Comparison of ENCODE assay signal across 1 cellular context in the genomic region with DNA sequence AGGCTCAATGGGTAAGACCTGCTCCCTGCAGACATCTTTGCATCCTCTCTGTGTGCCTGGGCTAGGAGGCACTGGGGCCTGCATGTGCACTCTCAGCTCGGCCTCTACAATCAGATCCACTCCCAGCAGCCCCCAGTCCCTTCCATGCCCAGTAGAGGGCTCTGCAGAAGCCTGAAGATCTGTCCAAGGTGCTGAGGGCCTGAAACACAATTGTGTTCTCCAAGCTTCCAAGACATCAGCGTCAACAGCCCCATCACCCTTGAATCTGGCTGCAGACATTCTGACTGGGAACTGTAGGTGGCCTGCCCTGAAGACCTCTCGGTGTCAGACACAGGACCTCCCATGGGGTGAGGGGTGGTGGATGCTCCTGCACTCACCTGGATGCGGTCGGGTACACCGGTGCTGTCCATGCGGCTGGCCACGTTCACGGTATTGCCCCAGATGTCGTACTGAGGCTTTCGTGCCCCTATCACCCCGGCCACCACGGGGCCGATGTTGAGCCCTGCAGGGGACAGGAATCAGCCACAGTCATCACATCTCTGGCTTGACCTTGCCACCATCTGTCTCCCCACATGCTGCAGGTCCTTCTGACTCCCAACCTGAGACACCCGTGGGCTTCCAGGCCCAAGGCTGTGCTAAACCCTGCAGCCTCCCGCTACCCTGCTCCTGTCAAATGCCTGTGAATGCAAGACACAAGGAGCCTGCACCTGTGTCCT.
TF ChIP-seq lines count a peak whose summit lies in the region.

No MANE protein-coding gene starts in this region.

TF ChIP-seq in HepG2, 621 proteins besides CTCF, POLR2A, EP300 and RAD21 (continued from another document and continues in another):
- TF ChIP-seq, protein P1, sequence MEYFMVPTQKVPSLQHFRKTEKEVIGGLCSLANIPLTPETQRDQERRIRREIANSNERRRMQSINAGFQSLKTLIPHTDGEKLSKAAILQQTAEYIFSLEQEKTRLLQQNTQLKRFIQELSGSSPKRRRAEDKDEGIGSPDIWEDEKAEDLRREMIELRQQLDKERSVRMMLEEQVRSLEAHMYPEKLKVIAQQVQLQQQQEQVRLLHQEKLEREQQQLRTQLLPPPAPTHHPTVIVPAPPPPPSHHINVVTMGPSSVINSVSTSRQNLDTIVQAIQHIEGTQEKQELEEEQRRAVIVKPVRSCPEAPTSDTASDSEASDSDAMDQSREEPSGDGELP (IDR thresholded peaks at IDR 0.05; ENCODE audit: borderline replicate concordance, low read depth), result no peak
- TF ChIP-seq, protein P2, sequence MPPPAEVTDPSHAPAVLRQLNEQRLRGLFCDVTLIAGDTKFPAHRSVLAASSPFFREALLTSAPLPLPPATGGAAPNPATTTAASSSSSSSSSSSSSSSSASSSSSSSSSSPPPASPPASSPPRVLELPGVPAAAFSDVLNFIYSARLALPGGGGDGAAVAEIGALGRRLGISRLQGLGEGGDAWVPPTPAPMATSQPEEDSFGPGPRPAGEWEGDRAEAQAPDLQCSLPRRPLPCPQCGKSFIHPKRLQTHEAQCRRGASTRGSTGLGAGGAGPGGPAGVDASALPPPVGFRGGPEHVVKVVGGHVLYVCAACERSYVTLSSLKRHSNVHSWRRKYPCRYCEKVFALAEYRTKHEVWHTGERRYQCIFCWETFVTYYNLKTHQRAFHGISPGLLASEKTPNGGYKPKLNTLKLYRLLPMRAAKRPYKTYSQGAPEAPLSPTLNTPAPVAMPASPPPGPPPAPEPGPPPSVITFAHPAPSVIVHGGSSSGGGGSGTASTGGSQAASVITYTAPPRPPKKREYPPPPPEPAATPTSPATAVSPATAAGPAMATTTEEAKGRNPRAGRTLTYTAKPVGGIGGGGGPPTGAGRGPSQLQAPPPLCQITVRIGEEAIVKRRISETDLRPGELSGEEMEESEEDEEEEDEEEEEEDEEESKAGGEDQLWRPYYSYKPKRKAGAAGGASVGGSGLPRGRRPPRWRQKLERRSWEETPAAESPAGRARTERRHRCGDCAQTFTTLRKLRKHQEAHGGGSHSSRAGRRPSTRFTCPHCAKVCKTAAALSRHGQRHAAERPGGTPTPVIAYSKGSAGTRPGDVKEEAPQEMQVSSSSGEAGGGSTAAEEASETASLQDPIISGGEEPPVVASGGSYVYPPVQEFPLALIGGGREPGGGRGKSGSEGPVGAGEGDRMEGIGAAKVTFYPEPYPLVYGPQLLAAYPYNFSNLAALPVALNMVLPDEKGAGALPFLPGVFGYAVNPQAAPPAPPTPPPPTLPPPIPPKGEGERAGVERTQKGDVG (CRISPR knock-in tag; IDR thresholded peaks at IDR 0.05; ENCODE audit: borderline replicate concordance), result no peak
- TF ChIP-seq PLRG1 (conservative IDR thresholded peaks at IDR 0.05) (no peak), GABPA (IDR thresholded peaks at IDR 0.05; ENCODE audit: low read depth, low read length) (no peak), GABPA (CRISPR knock-in tag; IDR thresholded peaks at IDR 0.05; ENCODE audit: low read depth) (peak; percentile 35; the same call in 1 of the 2 replicates), HOXA3 (CRISPR knock-in tag; IDR thresholded peaks at IDR 0.05) (peak; percentile 68), ZNF780A (CRISPR knock-in tag; IDR thresholded peaks at IDR 0.05) (peak; percentile 53; the same call in 1 of the 2 replicates), TCF7L2 (IDR thresholded peaks at IDR 0.05; ENCODE audit: low read depth, low read length) (no peak), GTF3A (CRISPR knock-in tag; conservative IDR thresholded peaks at IDR 0.05) (no peak), ZNF256 (CRISPR knock-in tag; conservative IDR thresholded peaks at IDR 0.05) (peak; percentile 96; the same call in 1 of the 2 replicates), MZF1 (CRISPR knock-in tag; IDR thresholded peaks at IDR 0.05; ENCODE audit: borderline replicate concordance) (no peak), FOXJ3 (CRISPR knock-in tag; IDR thresholded peaks at IDR 0.05; ENCODE audit: borderline replicate concordance) (no peak), PHF8 (CRISPR knock-in tag; IDR thresholded peaks at IDR 0.05) (peak; percentile 33; the same call in 1 of the 2 replicates), ZNF768 (CRISPR knock-in tag; IDR thresholded peaks at IDR 0.05) (no peak; the same call in 1 of the 2 replicates), ZNF510 (CRISPR knock-in tag; IDR thresholded peaks at IDR 0.05; ENCODE audit: low read depth) (no peak), HES4 (CRISPR knock-in tag; IDR thresholded peaks at IDR 0.05; ENCODE audit: borderline replicate concordance) (peak; percentile 69; the same call in 1 of the 2 replicates), ZNF382 (CRISPR knock-in tag; IDR thresholded peaks at IDR 0.05; ENCODE audit: borderline replicate concordance) (no peak), ZFAT (CRISPR knock-in tag; conservative IDR thresholded peaks at IDR 0.05) (no peak), POLR2G (IDR thresholded peaks at IDR 0.05; ENCODE audit: low read depth, low read length) (no peak)
- TF ChIP-seq, protein P3, sequence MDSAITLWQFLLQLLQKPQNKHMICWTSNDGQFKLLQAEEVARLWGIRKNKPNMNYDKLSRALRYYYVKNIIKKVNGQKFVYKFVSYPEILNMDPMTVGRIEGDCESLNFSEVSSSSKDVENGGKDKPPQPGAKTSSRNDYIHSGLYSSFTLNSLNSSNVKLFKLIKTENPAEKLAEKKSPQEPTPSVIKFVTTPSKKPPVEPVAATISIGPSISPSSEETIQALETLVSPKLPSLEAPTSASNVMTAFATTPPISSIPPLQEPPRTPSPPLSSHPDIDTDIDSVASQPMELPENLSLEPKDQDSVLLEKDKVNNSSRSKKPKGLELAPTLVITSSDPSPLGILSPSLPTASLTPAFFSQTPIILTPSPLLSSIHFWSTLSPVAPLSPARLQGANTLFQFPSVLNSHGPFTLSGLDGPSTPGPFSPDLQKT (CRISPR knock-in tag; IDR thresholded peaks at IDR 0.05; ENCODE audit: borderline replicate concordance), result no peak
- TF ChIP-seq, protein P4, sequence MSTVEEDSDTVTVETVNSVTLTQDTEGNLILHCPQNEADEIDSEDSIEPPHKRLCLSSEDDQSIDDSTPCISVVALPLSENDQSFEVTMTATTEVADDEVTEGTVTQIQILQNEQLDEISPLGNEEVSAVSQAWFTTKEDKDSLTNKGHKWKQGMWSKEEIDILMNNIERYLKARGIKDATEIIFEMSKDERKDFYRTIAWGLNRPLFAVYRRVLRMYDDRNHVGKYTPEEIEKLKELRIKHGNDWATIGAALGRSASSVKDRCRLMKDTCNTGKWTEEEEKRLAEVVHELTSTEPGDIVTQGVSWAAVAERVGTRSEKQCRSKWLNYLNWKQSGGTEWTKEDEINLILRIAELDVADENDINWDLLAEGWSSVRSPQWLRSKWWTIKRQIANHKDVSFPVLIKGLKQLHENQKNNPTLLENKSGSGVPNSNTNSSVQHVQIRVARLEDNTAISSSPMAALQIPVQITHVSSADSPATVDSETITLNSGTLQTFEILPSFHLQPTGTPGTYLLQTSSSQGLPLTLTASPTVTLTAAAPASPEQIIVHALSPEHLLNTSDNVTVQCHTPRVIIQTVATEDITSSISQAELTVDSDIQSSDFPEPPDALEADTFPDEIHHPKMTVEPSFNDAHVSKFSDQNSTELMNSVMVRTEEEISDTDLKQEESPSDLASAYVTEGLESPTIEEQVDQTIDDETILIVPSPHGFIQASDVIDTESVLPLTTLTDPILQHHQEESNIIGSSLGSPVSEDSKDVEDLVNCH (CRISPR knock-in tag; IDR thresholded peaks at IDR 0.05), result no peak
- TF ChIP-seq, protein P5, sequence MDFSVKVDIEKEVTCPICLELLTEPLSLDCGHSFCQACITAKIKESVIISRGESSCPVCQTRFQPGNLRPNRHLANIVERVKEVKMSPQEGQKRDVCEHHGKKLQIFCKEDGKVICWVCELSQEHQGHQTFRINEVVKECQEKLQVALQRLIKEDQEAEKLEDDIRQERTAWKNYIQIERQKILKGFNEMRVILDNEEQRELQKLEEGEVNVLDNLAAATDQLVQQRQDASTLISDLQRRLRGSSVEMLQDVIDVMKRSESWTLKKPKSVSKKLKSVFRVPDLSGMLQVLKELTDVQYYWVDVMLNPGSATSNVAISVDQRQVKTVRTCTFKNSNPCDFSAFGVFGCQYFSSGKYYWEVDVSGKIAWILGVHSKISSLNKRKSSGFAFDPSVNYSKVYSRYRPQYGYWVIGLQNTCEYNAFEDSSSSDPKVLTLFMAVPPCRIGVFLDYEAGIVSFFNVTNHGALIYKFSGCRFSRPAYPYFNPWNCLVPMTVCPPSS (IDR thresholded peaks at IDR 0.05), result no peak
- TF ChIP-seq, protein P6, sequence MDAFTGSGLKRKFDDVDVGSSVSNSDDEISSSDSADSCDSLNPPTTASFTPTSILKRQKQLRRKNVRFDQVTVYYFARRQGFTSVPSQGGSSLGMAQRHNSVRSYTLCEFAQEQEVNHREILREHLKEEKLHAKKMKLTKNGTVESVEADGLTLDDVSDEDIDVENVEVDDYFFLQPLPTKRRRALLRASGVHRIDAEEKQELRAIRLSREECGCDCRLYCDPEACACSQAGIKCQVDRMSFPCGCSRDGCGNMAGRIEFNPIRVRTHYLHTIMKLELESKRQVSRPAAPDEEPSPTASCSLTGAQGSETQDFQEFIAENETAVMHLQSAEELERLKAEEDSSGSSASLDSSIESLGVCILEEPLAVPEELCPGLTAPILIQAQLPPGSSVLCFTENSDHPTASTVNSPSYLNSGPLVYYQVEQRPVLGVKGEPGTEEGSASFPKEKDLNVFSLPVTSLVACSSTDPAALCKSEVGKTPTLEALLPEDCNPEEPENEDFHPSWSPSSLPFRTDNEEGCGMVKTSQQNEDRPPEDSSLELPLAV (CRISPR knock-in tag; conservative IDR thresholded peaks at IDR 0.05; ENCODE audit: low read depth), result no peak
- TF ChIP-seq, protein P7, sequence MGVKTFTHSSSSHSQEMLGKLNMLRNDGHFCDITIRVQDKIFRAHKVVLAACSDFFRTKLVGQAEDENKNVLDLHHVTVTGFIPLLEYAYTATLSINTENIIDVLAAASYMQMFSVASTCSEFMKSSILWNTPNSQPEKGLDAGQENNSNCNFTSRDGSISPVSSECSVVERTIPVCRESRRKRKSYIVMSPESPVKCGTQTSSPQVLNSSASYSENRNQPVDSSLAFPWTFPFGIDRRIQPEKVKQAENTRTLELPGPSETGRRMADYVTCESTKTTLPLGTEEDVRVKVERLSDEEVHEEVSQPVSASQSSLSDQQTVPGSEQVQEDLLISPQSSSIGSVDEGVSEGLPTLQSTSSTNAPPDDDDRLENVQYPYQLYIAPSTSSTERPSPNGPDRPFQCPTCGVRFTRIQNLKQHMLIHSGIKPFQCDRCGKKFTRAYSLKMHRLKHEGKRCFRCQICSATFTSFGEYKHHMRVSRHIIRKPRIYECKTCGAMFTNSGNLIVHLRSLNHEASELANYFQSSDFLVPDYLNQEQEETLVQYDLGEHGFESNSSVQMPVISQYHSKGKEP (CRISPR knock-in tag; IDR thresholded peaks at IDR 0.05), result peak; percentile 97; the same call in 1 of the 2 replicates
- TF ChIP-seq, protein P8, sequence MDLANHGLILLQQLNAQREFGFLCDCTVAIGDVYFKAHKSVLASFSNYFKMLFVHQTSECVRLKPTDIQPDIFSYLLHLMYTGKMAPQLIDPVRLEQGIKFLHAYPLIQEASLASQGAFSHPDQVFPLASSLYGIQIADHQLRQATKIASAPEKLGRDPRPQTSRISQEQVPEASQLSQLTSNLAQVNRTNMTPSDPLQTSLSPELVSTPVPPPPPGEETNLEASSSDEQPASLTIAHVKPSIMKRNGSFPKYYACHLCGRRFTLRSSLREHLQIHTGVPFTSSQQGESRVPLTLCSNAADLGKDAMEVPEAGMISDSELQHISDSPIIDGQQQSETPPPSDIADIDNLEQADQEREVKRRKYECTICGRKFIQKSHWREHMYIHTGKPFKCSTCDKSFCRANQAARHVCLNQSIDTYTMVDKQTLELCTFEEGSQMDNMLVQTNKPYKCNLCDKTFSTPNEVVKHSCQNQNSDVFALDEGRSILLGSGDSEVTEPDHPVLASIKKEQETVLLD (CRISPR knock-in tag; IDR thresholded peaks at IDR 0.05; ENCODE audit: low read depth), result no peak
- TF ChIP-seq, protein P9, sequence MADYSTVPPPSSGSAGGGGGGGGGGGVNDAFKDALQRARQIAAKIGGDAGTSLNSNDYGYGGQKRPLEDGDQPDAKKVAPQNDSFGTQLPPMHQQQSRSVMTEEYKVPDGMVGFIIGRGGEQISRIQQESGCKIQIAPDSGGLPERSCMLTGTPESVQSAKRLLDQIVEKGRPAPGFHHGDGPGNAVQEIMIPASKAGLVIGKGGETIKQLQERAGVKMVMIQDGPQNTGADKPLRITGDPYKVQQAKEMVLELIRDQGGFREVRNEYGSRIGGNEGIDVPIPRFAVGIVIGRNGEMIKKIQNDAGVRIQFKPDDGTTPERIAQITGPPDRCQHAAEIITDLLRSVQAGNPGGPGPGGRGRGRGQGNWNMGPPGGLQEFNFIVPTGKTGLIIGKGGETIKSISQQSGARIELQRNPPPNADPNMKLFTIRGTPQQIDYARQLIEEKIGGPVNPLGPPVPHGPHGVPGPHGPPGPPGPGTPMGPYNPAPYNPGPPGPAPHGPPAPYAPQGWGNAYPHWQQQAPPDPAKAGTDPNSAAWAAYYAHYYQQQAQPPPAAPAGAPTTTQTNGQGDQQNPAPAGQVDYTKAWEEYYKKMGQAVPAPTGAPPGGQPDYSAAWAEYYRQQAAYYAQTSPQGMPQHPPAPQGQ (CRISPR knock-in tag; IDR thresholded peaks at IDR 0.05; ENCODE audit: borderline replicate concordance), result no peak
- TF ChIP-seq, protein P10, sequence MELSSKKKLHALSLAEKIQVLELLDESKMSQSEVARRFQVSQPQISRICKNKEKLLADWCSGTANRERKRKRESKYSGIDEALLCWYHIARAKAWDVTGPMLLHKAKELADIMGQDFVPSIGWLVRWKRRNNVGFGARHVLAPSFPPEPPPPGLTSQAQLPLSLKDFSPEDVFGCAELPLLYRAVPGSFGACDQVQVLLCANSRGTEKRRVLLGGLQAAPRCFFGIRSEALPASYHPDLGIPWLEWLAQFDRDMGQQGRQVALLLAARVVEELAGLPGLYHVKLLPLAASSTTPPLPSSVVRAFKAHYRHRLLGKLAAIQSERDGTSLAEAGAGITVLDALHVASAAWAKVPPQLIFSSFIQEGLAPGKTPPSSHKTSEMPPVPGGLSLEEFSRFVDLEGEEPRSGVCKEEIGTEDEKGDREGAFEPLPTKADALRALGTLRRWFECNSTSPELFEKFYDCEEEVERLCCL (CRISPR knock-in tag; IDR thresholded peaks at IDR 0.05; ENCODE audit: borderline replicate concordance), result no peak
- TF ChIP-seq, protein P11, sequence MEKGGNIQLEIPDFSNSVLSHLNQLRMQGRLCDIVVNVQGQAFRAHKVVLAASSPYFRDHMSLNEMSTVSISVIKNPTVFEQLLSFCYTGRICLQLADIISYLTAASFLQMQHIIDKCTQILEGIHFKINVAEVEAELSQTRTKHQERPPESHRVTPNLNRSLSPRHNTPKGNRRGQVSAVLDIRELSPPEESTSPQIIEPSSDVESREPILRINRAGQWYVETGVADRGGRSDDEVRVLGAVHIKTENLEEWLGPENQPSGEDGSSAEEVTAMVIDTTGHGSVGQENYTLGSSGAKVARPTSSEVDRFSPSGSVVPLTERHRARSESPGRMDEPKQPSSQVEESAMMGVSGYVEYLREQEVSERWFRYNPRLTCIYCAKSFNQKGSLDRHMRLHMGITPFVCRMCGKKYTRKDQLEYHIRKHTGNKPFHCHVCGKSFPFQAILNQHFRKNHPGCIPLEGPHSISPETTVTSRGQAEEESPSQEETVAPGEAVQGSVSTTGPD (CRISPR knock-in tag; IDR thresholded peaks at IDR 0.05), result no peak
